Comparison of ENCODE assay signal across 9 cellular contexts in the genomic region with DNA sequence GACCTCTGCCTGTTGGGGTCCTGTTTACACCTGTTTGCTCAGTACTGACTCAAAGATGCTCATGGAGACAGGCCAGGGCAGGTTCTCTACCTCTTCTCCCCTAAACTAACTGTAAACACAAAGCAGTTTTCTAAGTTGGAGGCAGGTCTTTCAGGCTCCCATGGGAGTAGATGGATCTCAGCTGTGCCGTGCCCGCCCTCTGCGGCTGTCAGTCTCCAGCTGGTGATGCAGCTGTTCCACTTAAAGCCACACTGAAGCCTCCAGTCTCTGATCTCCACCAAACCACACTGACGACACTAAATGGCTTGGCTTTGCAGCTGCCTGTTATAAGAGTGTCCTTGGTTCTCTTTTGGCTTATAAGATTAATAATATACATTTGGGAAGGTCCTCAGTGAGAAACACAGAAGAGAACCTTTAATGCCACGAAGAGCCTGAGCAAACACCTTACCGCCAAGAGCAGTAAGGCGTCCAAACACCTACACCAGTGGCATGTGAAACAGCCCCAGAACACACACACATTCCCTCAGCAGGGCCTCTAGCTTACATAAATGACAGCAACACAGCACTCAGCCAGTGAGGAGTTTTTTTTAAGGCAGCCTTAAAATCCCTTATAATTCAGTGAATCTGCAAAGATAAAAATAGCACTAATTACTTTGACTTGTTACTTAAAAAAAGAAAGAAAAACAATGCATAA.
A peak's percentile ranks its signal among the peaks of the same experiment; 100 is the strongest.
DNase-seq lines count a peak whose midpoint lies in the region; ATAC-seq and TF ChIP-seq lines count a peak whose summit lies in the region.
"Had no signal": no experiment of that assay in that cellular context is flagged by ENCODE, and none has a peak within 500 bp of the region (broad histone marks: within the 10 kb centered on the region; RNA-seq: fewer than 3 reads in every experiment).

No MANE protein-coding gene starts in this region.

- H3K36me3 Mint-ChIP-seq in CD4-positive, alpha-beta memory T cell = peaks cover 15 to 28% of the 10 kb centered on the region in 2 donors
- peaks cover 4 to 5% (median 4%) of the 10 kb centered on the region in 3 donors for H3K36me3 Mint-ChIP-seq in immature natural killer cell

- CTCF ChIA-PET in CD4-positive, alpha-beta memory T cell (lab: Charles Lee; ENCODE audit: partially characterized antibody) = no interaction called here

- no peaks in the 10 kb centered on the region for H3K9me3 Mint-ChIP-seq in CD4-positive, alpha-beta memory T cell
- no peaks in the 10 kb centered on the region for H3K9me3 Mint-ChIP-seq in immature natural killer cell
- H3K9me3 Mint-ChIP-seq: central memory CD8-positive, alpha-beta T cell had no signal

- no peak overlapping the region for H3K4me3 ChIP-seq in CD4-positive, alpha-beta memory T cell (ENCODE audit: low read length in 2 of 2)

- no peak for TF ChIP-seq POLR2A in GM18505 (IDR thresholded peaks at IDR 0.05; ENCODE audit: borderline replicate concordance, extremely low read depth, insufficient read depth, insufficient read length)

- H3K9me3 ChIP-seq in CD4-positive, alpha-beta memory T cell (ENCODE audit: control insufficient read depth in 1 of 2, low read length in 2 of 2) = no peaks in the 10 kb centered on the region

- H3K4me1 Mint-ChIP-seq in CD4-positive, alpha-beta memory T cell = peaks cover 0 to 7% (median under 1%) of the 10 kb centered on the region in 4 donors
- H3K4me1 Mint-ChIP-seq in immature natural killer cell = peaks cover 10 to 14% of the 10 kb centered on the region in 2 donors

- no peaks in the 10 kb centered on the region for H3K27me3 ChIP-seq in CD4-positive, alpha-beta memory T cell (ENCODE audit: insufficient read depth, low read length)

- H3K27ac Mint-ChIP-seq in CD4-positive, alpha-beta memory T cell = peak overlapping the region in 2 of 7 donors; percentile 35 to 37
- no peak overlapping the region for H3K27ac Mint-ChIP-seq in immature natural killer cell

- no peaks in the 10 kb centered on the region for H3K4me1 ChIP-seq in CD4-positive, alpha-beta memory T cell (ENCODE audit: insufficient read depth, low read length)

- no peak overlapping the region for H3K27ac ChIP-seq in CD4-positive, alpha-beta memory T cell (ENCODE audit: low read depth, low read length)

- no peaks in the 10 kb centered on the region for H3K27me3 Mint-ChIP-seq in CD4-positive, alpha-beta memory T cell
- peaks cover 0 to 2% (median 2%) of the 10 kb centered on the region in 3 donors for H3K27me3 Mint-ChIP-seq in immature natural killer cell (ENCODE audit: low read depth in 3 of 3)
- H3K27me3 Mint-ChIP-seq: central memory CD8-positive, alpha-beta T cell had no signal

- H3K36me3 ChIP-seq in CD4-positive, alpha-beta memory T cell (ENCODE audit: insufficient read depth, low read length) = no peaks in the 10 kb centered on the region

- no peak overlapping the region for H3K4me3 Mint-ChIP-seq in CD4-positive, alpha-beta memory T cell
- no peak overlapping the region for H3K4me3 Mint-ChIP-seq in immature natural killer cell
- H3K4me3 Mint-ChIP-seq: central memory CD8-positive, alpha-beta T cell had no signal

- intact Hi-C loops in CD4-positive, alpha-beta memory T cell (cut with micrococcal nuclease) = no loop called here

- ATAC-seq in GM18505 (IDR thresholded peaks at IDR 0.05; ENCODE audit: unreplicated experiment) (peak; percentile 50), GM21390 (IDR thresholded peaks at IDR 0.05; ENCODE audit: unreplicated experiment) (peak; percentile 66), HG03521 (IDR thresholded peaks at IDR 0.05; ENCODE audit: unreplicated experiment) (peak; percentile 66)

- DNase-seq in anterior cingulate cortex (lab: John Stamatoyannopoulos, UW) (peak in 31 of 58 donors; percentile 1 to 55 (median 20)), mesenteric fat pad (ENCODE audit: low spot score) (no peak), NCI-H2196 treated with DMSO at 0.1 percent for 48 hours (lab: John Stamatoyannopoulos, UW; ENCODE audit: unreplicated experiment) (no peak), immature natural killer cell (no peak)
- no peak for DNase-seq in CD4-positive, alpha-beta memory T cell

- POLR2A ChIA-PET in CD4-positive, alpha-beta memory T cell (lab: Charles Lee; ENCODE audit: partially characterized antibody) = no interaction called here

Comparison
In these comparisons a context has a peak if more than half of its experiments do, and no peak if none do; other contexts are left out.
1. DNase-seq: peak in anterior cingulate cortex (31 of 58); none in CD4-positive, alpha-beta memory T cell (0 of 5), mesenteric fat pad (single experiment), NCI-H2196 treated with DMSO at 0.1 percent for 48 hours (single experiment) and immature natural killer cell (0 of 3).
2. Peak in every context shown above with its lines, with median percentiles within 50 percentile points of each other: ATAC-seq.